22 cellular contexts compared by ENCODE assay signal in the genomic region with DNA sequence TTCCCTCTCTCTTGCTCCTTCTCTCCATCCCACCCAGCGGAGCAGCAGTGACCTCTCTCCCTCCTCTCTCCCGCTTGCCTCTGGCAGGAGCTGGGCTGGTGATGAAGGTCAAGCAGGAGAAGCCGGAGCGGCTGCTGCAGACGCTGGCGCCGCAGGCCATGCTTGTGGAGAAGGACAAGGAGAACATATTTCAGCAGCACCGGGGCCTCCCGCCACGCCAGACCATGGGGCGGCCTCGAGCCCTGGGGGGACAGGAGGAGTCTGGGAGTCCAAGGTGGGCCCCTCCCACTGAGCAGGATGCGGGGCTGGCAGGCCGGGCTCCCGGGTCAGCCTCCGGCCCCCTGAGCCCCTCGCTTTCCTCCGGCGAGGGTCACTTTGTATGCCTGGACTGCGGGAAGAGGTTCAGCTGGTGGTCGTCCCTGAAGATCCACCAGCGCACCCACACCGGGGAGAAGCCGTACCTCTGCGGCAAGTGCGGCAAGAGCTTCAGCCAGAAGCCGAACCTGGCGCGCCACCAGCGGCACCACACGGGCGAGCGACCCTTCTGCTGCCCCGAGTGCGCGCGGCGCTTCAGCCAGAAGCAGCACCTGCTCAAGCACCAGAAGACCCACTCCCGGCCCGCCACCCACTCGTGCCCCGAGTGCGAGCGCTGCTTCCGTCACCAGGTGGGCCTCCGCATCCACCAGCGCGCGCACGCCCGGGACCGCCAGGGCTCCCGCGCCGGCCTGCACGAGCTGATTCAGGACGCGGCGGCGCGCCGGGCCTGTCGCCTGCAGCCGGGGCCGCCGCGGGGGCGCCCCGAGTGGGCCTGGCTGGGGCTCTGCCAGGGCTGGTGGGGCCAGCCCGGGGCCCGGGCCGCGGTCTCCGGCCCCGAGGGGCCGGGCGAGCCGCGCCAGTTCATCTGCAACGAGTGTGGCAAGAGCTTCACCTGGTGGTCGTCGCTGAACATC. TPM values are rescaled to one million over a fixed set of nuclear protein-coding genes. Genes with fewer than 3 reads are reported as not detected.
"Had no signal": no experiment of that assay in that cellular context is flagged by ENCODE, and none has a peak within 500 bp of the region (broad histone marks: within the 10 kb centered on the region; RNA-seq: fewer than 3 reads in every experiment).

No MANE protein-coding gene starts in this region.

- H3K27ac Mint-ChIP-seq: activated CD4-positive, alpha-beta memory T cell treated with anti-CD3 and anti-CD28 coated beads, Interleukin-2, amount 10 ng/mL, durations not matched to agents 7 days and 5 days; activated CD8-positive, alpha-beta memory T cell treated with anti-CD3 and anti-CD28 coated beads, Interleukin-2, amount 10 ng/mL, durations not matched to agents 7 days and 5 days; activated naive CD4-positive, alpha-beta T cell treated with anti-CD3 and anti-CD28 coated beads for 36 hours; activated T-helper 17 cell treated with anti-CD3 and anti-CD28 coated beads, Interleukin-2, amount 50 U/mL, for 72 hours had no signal

- FAIRE-seq: colon, frontal cortex, keratinocyte had no signal

- H3K36me3 ChIP-seq: prostate gland, thoracic aorta had no signal

- H3K9me3 ChIP-seq: prostate gland, right atrium auricular region, SK-N-SH, thoracic aorta had no signal

- H3K4me3 ChIP-seq: dorsolateral prefrontal cortex, prostate gland, right atrium auricular region, skin epidermis, thoracic aorta had no signal

- H3K27me3 Mint-ChIP-seq: activated CD4-positive, alpha-beta memory T cell treated with anti-CD3 and anti-CD28 coated beads, Interleukin-2, amount 10 ng/mL, durations not matched to agents 7 days and 5 days; activated CD8-positive, alpha-beta memory T cell treated with anti-CD3 and anti-CD28 coated beads, Interleukin-2, amount 10 ng/mL, durations not matched to agents 7 days and 5 days; activated T-helper 17 cell treated with anti-CD3 and anti-CD28 coated beads, Interleukin-2, amount 50 U/mL, for 72 hours had no signal

- H3K9ac ChIP-seq: SK-N-SH had no signal

- H3K4me3 Mint-ChIP-seq: activated CD4-positive, alpha-beta memory T cell treated with anti-CD3 and anti-CD28 coated beads, Interleukin-2, amount 10 ng/mL, durations not matched to agents 7 days and 5 days; activated CD8-positive, alpha-beta memory T cell treated with anti-CD3 and anti-CD28 coated beads, Interleukin-2, amount 10 ng/mL, durations not matched to agents 7 days and 5 days; activated naive CD4-positive, alpha-beta T cell treated with anti-CD3 and anti-CD28 coated beads for 36 hours; activated T-helper 17 cell treated with anti-CD3 and anti-CD28 coated beads, Interleukin-2, amount 50 U/mL, for 72 hours had no signal

- ATAC-seq: activated CD8-positive, alpha-beta memory T cell treated with anti-CD3 and anti-CD28 coated beads, Interleukin-2, amount 10 ng/mL, durations not matched to agents 7 days and 5 days; activated T-helper 17 cell treated with anti-CD3 and anti-CD28 coated beads, Interleukin-2, amount 50 U/mL, for 72 hours; left lobe of liver had no signal

- H3K9me3 Mint-ChIP-seq: activated CD4-positive, alpha-beta memory T cell treated with anti-CD3 and anti-CD28 coated beads, Interleukin-2, amount 10 ng/mL, durations not matched to agents 7 days and 5 days; activated naive CD4-positive, alpha-beta T cell treated with anti-CD3 and anti-CD28 coated beads for 36 hours; activated T-helper 17 cell treated with anti-CD3 and anti-CD28 coated beads, Interleukin-2, amount 50 U/mL, for 72 hours had no signal

- H3K4me2 ChIP-seq: SK-N-SH had no signal

- H3K27ac ChIP-seq: brain microvascular endothelial cell, epithelial cell of prostate, prostate gland, right atrium auricular region, skin epidermis, thoracic aorta had no signal

- H3K27me3 ChIP-seq: brain microvascular endothelial cell, dorsolateral prefrontal cortex, right atrium auricular region had no signal

- DNase-seq: activated CD4-positive, alpha-beta memory T cell treated with anti-CD3 and anti-CD28 coated beads, Interleukin-2, amount 10 ng/mL, durations not matched to agents 7 days and 5 days; activated CD4-positive, alpha-beta T cell treated with anti-CD3 and anti-CD28 coated beads for 48 hours; activated CD4-positive, CD25-positive, alpha-beta regulatory T cell; activated CD8-positive, alpha-beta memory T cell treated with anti-CD3 and anti-CD28 coated beads, Interleukin-2, amount 10 ng/mL, durations not matched to agents 7 days and 5 days; activated naive CD4-positive, alpha-beta T cell treated with anti-CD3 and anti-CD28 coated beads for 36 hours; anterior cingulate cortex; brain microvascular endothelial cell; central memory CD4-positive, alpha-beta T cell; SK-N-SH had no signal

- H3K4me1 Mint-ChIP-seq: activated T-helper 17 cell treated with anti-CD3 and anti-CD28 coated beads, Interleukin-2, amount 50 U/mL, for 72 hours had no signal

- H3K4me1 ChIP-seq: prostate gland had no signal

RNA-seq across cellular contexts. Expression of gene GIMAP8, which starts 53.7 kb away (rescaled TPM):
- polyA plus RNA-seq: fibroblast of lung, SK-N-SH had no signal

RNA-seq across cellular contexts. Expression of gene RARRES2, which starts 55.3 kb away (rescaled TPM):
- total RNA-seq: activated CD4-positive, alpha-beta memory T cell treated with anti-CD3 and anti-CD28 coated beads, Interleukin-2, amount 10 ng/mL, durations not matched to agents 7 days and 5 days; activated CD8-positive, alpha-beta memory T cell treated with anti-CD3 and anti-CD28 coated beads, Interleukin-2, amount 10 ng/mL, durations not matched to agents 7 days and 5 days; activated naive CD4-positive, alpha-beta T cell treated with anti-CD3 and anti-CD28 coated beads for 36 hours; activated T-helper 17 cell treated with anti-CD3 and anti-CD28 coated beads, Interleukin-2, amount 50 U/mL, for 72 hours; mononuclear cell had no signal
- polyA plus RNA-seq: keratinocyte had no signal
